10 cellular contexts compared by ENCODE assay signal in genomic region chr5:150490296-150490669, GRCh38. TPM values are rescaled to one million over a fixed set of nuclear protein-coding genes. Genes with fewer than 3 reads are reported as not detected.
DNase-seq lines count a peak whose midpoint lies in the region; ATAC-seq and TF ChIP-seq lines count a peak whose summit lies in the region.
"Had no signal": no experiment of that assay in that cellular context is flagged by ENCODE, and none has a peak within 500 bp of the region (broad histone marks: within the 10 kb centered on the region; RNA-seq: fewer than 3 reads in every experiment).

No MANE protein-coding gene starts in this region.

- TF ChIP-seq POLR2A in gastroesophageal sphincter (IDR thresholded peaks at IDR 0.05) (no peak), gastrocnemius medialis (IDR thresholded peaks at IDR 0.05) (no peak)

- CTCF ChIA-PET in naive thymus-derived CD4-positive, alpha-beta T cell (lab: Charles Lee): no interaction called here

- H3K9me3 ChIP-seq in SK-N-MC (ENCODE audit: low read depth, low read length): no peaks in the 10 kb centered on the region
- H3K9me3 ChIP-seq in gastroesophageal sphincter: no peaks in the 10 kb centered on the region
- no peaks in the 10 kb centered on the region for H3K9me3 ChIP-seq in gastrocnemius medialis
- no peaks in the 10 kb centered on the region for H3K9me3 ChIP-seq in naive thymus-derived CD4-positive, alpha-beta T cell (ENCODE audit: control insufficient read depth in 2 of 3, low read length in 3 of 3)
- H3K9me3 ChIP-seq: MG63 had no signal

- no peak overlapping the region for H3K27ac ChIP-seq in SK-N-MC
- H3K27ac ChIP-seq in gastroesophageal sphincter: peak overlapping the region; percentile 25 to 98 (median 95)
- peak overlapping the region; percentile 83 to 98 (median 95) for H3K27ac ChIP-seq in gastrocnemius medialis
- no peak overlapping the region for H3K27ac ChIP-seq in naive thymus-derived CD4-positive, alpha-beta T cell (ENCODE audit: low read depth, low read length)

- POLR2A ChIA-PET in naive thymus-derived CD4-positive, alpha-beta T cell (lab: Charles Lee): no interaction called here

- no peaks in the 10 kb centered on the region for H3K9me3 Mint-ChIP-seq in CD14-positive monocyte
- no peaks in the 10 kb centered on the region for H3K9me3 Mint-ChIP-seq in naive thymus-derived CD4-positive, alpha-beta T cell
- H3K9me3 Mint-ChIP-seq: CD4-positive, alpha-beta T cell had no signal

- 55 to 58% methylated on average over 2 of the region's 2 CpGs for WGBS in gastroesophageal sphincter (ENCODE audit: low coverage in 1 of 2), 2 donors

- intact Hi-C loops in CD14-positive monocyte (cut with micrococcal nuclease) (loop anchor here in 1 of 2 donors (5.0 kb wide), 1 partner anchor 37 kb away; no protein-coding TSS in a partner anchor), gastrocnemius medialis (cut with DNase I; ENCODE audit: low total_unique reads) (no loop called here)
- intact Hi-C loops in naive thymus-derived CD4-positive, alpha-beta T cell (cut with micrococcal nuclease): no loop called here

- no peak for ATAC-seq in gastroesophageal sphincter
- no peak for ATAC-seq in gastrocnemius medialis
- ATAC-seq in HG03432 (IDR thresholded peaks at IDR 0.05; ENCODE audit: unreplicated experiment): no peak
- ATAC-seq in naive thymus-derived CD4-positive, alpha-beta T cell: no peak

- H3K4me3 Mint-ChIP-seq in CD14-positive monocyte: peak overlapping the region; percentile 78 to 92
- no peak overlapping the region for H3K4me3 Mint-ChIP-seq in naive thymus-derived CD4-positive, alpha-beta T cell
- H3K4me3 Mint-ChIP-seq: CD4-positive, alpha-beta T cell had no signal

- H3K9ac ChIP-seq in SK-N-MC (ENCODE audit: insufficient read length): peak overlapping the region; percentile 13

- H3K4me1 ChIP-seq in gastroesophageal sphincter (peaks cover 29 to 84% (median 59%) of the 10 kb centered on the region in 3 donors), gastrocnemius medialis (peaks cover 57 to 58% of the 10 kb centered on the region in 2 donors)
- peaks cover 3 to 5% of the 10 kb centered on the region in 2 donors for H3K4me1 ChIP-seq in naive thymus-derived CD4-positive, alpha-beta T cell (ENCODE audit: control insufficient read depth in 2 of 2, insufficient read depth in 2 of 2, low read length in 2 of 2)

- no peaks in the 10 kb centered on the region for H3K27me3 ChIP-seq in gastroesophageal sphincter
- H3K27me3 ChIP-seq in gastrocnemius medialis: no peaks in the 10 kb centered on the region
- H3K27me3 ChIP-seq in H7 (ENCODE audit: control insufficient read depth, insufficient read depth, low read length): no peaks in the 10 kb centered on the region
- no peaks in the 10 kb centered on the region for H3K27me3 ChIP-seq in naive thymus-derived CD4-positive, alpha-beta T cell (ENCODE audit: control insufficient read depth in 2 of 2, insufficient read depth in 2 of 2, low read length in 2 of 2)
- H3K27me3 ChIP-seq: MG63 had no signal

- in situ Hi-C loops in gastrocnemius medialis (cut with MboI; ENCODE audit: low sequenced_read_pairs in 4 of 4): no loop called here

- H3K4me1 Mint-ChIP-seq in CD14-positive monocyte: peaks cover 65% of the 10 kb centered on the region
- peaks cover 7 to 25% (median 11%) of the 10 kb centered on the region in 7 donors for H3K4me1 Mint-ChIP-seq in naive thymus-derived CD4-positive, alpha-beta T cell

- no peaks in the 10 kb centered on the region for H3K36me3 ChIP-seq in SK-N-MC (ENCODE audit: insufficient read depth, low read length)
- no peaks in the 10 kb centered on the region for H3K36me3 ChIP-seq in gastroesophageal sphincter
- H3K36me3 ChIP-seq in gastrocnemius medialis: no peaks in the 10 kb centered on the region
- no peaks in the 10 kb centered on the region for H3K36me3 ChIP-seq in H7 (replicated peaks; ENCODE audit: control insufficient read depth, insufficient read depth, low read length)
- H3K36me3 ChIP-seq in naive thymus-derived CD4-positive, alpha-beta T cell (ENCODE audit: control insufficient read depth in 2 of 3, insufficient read depth in 3 of 3, low read length in 3 of 3): no peaks in the 10 kb centered on the region

- peaks cover 0 to 3% (median 0%) of the 10 kb centered on the region in 3 donors for H3K27me3 Mint-ChIP-seq in CD14-positive monocyte (ENCODE audit: low read depth in 3 of 3)
- H3K27me3 Mint-ChIP-seq in naive thymus-derived CD4-positive, alpha-beta T cell: peaks cover 0 to 22% (median 4%) of the 10 kb centered on the region in 5 donors

- peaks cover 24 to 38% of the 10 kb centered on the region in 2 donors for H3K36me3 Mint-ChIP-seq in CD14-positive monocyte
- H3K36me3 Mint-ChIP-seq in naive thymus-derived CD4-positive, alpha-beta T cell: no peaks in the 10 kb centered on the region

- no peak overlapping the region for H3K4me3 ChIP-seq in SK-N-MC
- no peak overlapping the region for H3K4me3 ChIP-seq in gastroesophageal sphincter
- no peak overlapping the region for H3K4me3 ChIP-seq in gastrocnemius medialis
- no peak overlapping the region for H3K4me3 ChIP-seq in H7 (ENCODE audit: insufficient read depth, low read depth, low read length)
- H3K4me3 ChIP-seq in naive thymus-derived CD4-positive, alpha-beta T cell (ENCODE audit: low read length): no peak overlapping the region
- H3K4me3 ChIP-seq: MG63 had no signal

- no peak for TF ChIP-seq EP300 in gastroesophageal sphincter (IDR thresholded peaks at IDR 0.05)

- no peak for TF ChIP-seq CTCF in CD14-positive monocyte (IDR thresholded peaks at IDR 0.05)
- no peak for TF ChIP-seq CTCF in gastroesophageal sphincter (IDR thresholded peaks at IDR 0.05)
- no peak for TF ChIP-seq CTCF in gastrocnemius medialis (IDR thresholded peaks at IDR 0.05 in 4 of 5, conservative IDR thresholded peaks at IDR 0.05 in 1 of 5)

- H3K27ac Mint-ChIP-seq in CD14-positive monocyte: peak overlapping the region; percentile 93 to 99 (median 97)
- H3K27ac Mint-ChIP-seq in naive thymus-derived CD4-positive, alpha-beta T cell: no peak overlapping the region
- H3K27ac Mint-ChIP-seq: CD4-positive, alpha-beta T cell had no signal

- DNase-seq in CD14-positive monocyte (ENCODE audit: low spot score) (no peak), SK-N-MC (ENCODE audit: low read depth, low spot score) (no peak), gastrocnemius medialis (no peak), H7 (no peak)
- DNase-seq in activated naive CD4-positive, alpha-beta T cell treated with anti-CD3 and anti-CD28 coated beads, Interleukin-2, amount 50 U/mL, for 16 hours: no peak
- no peak for DNase-seq in naive thymus-derived CD4-positive, alpha-beta T cell
- DNase-seq: CD4-positive, alpha-beta T cell had no signal

RNA-seq across cellular contexts. Expression of gene NDST1, which starts 17.6 kb away (rescaled TPM):
- polyA plus RNA-seq in CD14-positive monocyte: 1 to 10 TPM; 7.0 to 7.5 TPM
- total RNA-seq in gastroesophageal sphincter: 100 to 1,000 TPM in 1 of 4 donors, 10 to 100 TPM in 3; 58.3 to 146 (median 72.1) TPM
- 10 to 100 TPM; 36.1 to 70.5 (median 50.5) TPM for total RNA-seq in gastrocnemius medialis
- 24.8 and 28.7 TPM in 2 replicates for total RNA-seq in H7 (2014; rRNA removed; shearing (Covaris generic))
- 10 to 100 TPM in 1 of 5 experiments, 1 to 10 TPM in 4; 1.0 to 17.5 (median 1.6) TPM for total RNA-seq in naive thymus-derived CD4-positive, alpha-beta T cell
- 1 to 10 TPM in 1 of 2 donors, under 1 TPM in 1; 0.69 to 1.1 TPM for polyA plus RNA-seq in naive thymus-derived CD4-positive, alpha-beta T cell

RNA-seq across cellular contexts. Expression of gene RPS14, which starts 40.7 kb away (rescaled TPM):
- 1,000 to 10,000 TPM; 2,768 to 3,499 TPM for polyA plus RNA-seq in CD14-positive monocyte
- 1,000 to 10,000 TPM; 1,275 to 3,828 (median 2,502) TPM for total RNA-seq in gastroesophageal sphincter
- 1,000 to 10,000 TPM; 1,865 to 2,215 (median 2,024) TPM for total RNA-seq in gastrocnemius medialis
- 2,734 and 3,255 TPM in 2 replicates for total RNA-seq in H7 (2014; rRNA removed; shearing (Covaris generic))
- 1,000 to 10,000 TPM; 2,331 to 7,378 (median 6,414) TPM for total RNA-seq in naive thymus-derived CD4-positive, alpha-beta T cell
- polyA plus RNA-seq in naive thymus-derived CD4-positive, alpha-beta T cell: over 10,000 TPM in 1 of 2 donors, 1,000 to 10,000 TPM in 1; 8,640 to 11,248 TPM

Comparison
In these comparisons a context has a peak if more than half of its experiments do, and no peak if none do; other contexts are left out.
1. H3K27ac Mint-ChIP-seq: peak in CD14-positive monocyte (7 of 7); none in naive thymus-derived CD4-positive, alpha-beta T cell (0 of 9).
2. H3K4me3 Mint-ChIP-seq: peak in CD14-positive monocyte (2 of 2); none in naive thymus-derived CD4-positive, alpha-beta T cell (0 of 10).
3. H3K27ac ChIP-seq: peak in gastroesophageal sphincter (4 of 4) and gastrocnemius medialis (4 of 4); none in SK-N-MC (single experiment) and naive thymus-derived CD4-positive, alpha-beta T cell (single experiment).